14 cellular contexts compared by ENCODE assay signal in the genomic region with DNA sequence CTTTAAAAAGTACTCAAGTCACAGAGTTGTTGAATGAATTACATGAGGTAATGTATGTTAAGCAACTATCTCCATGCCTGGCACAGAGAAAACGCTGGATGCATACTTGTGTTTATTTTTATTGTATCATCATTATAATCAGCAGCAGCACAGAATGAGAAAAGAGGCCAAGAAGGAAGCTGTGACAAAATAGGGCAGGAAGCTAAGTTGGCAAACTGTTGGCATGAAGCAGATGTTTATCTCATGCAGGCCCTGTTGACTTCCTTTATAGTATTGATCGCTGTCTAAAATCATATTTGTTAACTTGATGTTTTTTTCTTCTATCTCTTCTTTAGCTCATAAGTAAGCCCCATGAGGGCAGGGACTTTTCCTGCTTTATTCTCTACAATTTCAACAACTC.
"Had no signal": no experiment of that assay in that cellular context is flagged by ENCODE, and none has a peak within 500 bp of the region (broad histone marks: within the 10 kb centered on the region; RNA-seq: fewer than 3 reads in every experiment).

No MANE protein-coding gene starts in this region.

- H3K9me3 ChIP-seq: gastrocnemius medialis, ovary had no signal

- ATAC-seq: heart right ventricle; left lobe of liver; naive thymus-derived CD8-positive, alpha-beta T cell had no signal

- H3K27me3 ChIP-seq: esophagus muscularis mucosa, gastrocnemius medialis, heart right ventricle, ovary, right atrium auricular region had no signal

- H3K27ac ChIP-seq: epithelial cell of prostate, esophagus muscularis mucosa, gastrocnemius medialis, ovary, right atrium auricular region had no signal

- H3K4me3 ChIP-seq: esophagus muscularis mucosa, gastrocnemius medialis, heart right ventricle, ovary, right atrium auricular region, smooth muscle cell had no signal

- H3K4me1 ChIP-seq: esophagus muscularis mucosa, gastrocnemius medialis, heart right ventricle, right atrium auricular region had no signal

- H3K36me3 ChIP-seq: esophagus muscularis mucosa, gastrocnemius medialis, heart right ventricle, ovary, right atrium auricular region had no signal

- DNase-seq: effector memory CD4-positive, alpha-beta T cell; gastrocnemius medialis; heart right ventricle; islet precursor cell; mammary epithelial cell; naive thymus-derived CD8-positive, alpha-beta T cell; ovary; stimulated activated CD4-positive, alpha-beta T cell treated with anti-CD3 and anti-CD28 coated beads, Interleukin-2, amount 100 ng/mL, for 48 hours; stimulated activated naive CD4-positive, alpha-beta T cell treated with Interleukin-2 at 50 U/mL for 16 hours had no signal
